ENCODE assay signal across 22 cellular contexts in genomic region chr6:142966294-142966693, GRCh38.
"Had no signal": no experiment of that assay in that cellular context is flagged by ENCODE, and none has a peak within 500 bp of the region (broad histone marks: within the 10 kb centered on the region; RNA-seq: fewer than 3 reads in every experiment).

No MANE protein-coding gene starts in this region.

- H3K36me3 Mint-ChIP-seq: stimulated activated naive B cell treated with anti-CD40 and anti-IgM and Interleukin-4, amounts not matched to agents 10 μg/mL and 1 μg/mL and 100 μg/mL, for 72 hours had no signal

- DNase-seq: activated CD4-positive, alpha-beta memory T cell treated with anti-CD3 and anti-CD28 coated beads, Interleukin-2, amount 10 ng/mL, durations not matched to agents 7 days and 5 days; activated CD4-positive, alpha-beta T cell treated with anti-CD3 and anti-CD28 coated beads for 48 hours; activated naive CD4-positive, alpha-beta T cell treated with Interleukin-2 at 50 U/mL for 16 hours; activated T-cell treated with anti-CD3 and anti-CD28 coated beads, Interleukin-2, amount 50 U/mL, for 24 hours; amygdala; colonic mucosa; dorsolateral prefrontal cortex; effector memory CD8-positive, alpha-beta T cell; foreskin melanocyte; kidney glomerular epithelial cell; left lung; naive thymus-derived CD4-positive, alpha-beta T cell; occipital lobe; retina; sigmoid colon; stimulated activated CD4-positive, alpha-beta T cell treated with anti-CD3 and anti-CD28 coated beads, Interleukin-15, amount 100 ng/mL, for 24 hours; stimulated activated naive B cell treated with anti-CD40 and anti-IgM and Interleukin-4, amounts not matched to agents 10 μg/mL and 1 μg/mL and 100 μg/mL, for 72 hours; T-helper 1 cell; upper lobe of left lung had no signal

- H3K9me3 Mint-ChIP-seq: activated T-cell treated with anti-CD3 and anti-CD28 coated beads, Interleukin-2, amount 50 U/mL, for 24 hours; effector memory CD8-positive, alpha-beta T cell; neural crest cell had no signal

- H3K4me1 Mint-ChIP-seq: neural crest cell; stimulated activated naive B cell treated with anti-CD40 and anti-IgM and Interleukin-4, amounts not matched to agents 10 μg/mL and 1 μg/mL and 100 μg/mL, for 72 hours had no signal

- ATAC-seq: effector memory CD8-positive, alpha-beta T cell; esophagus mucosa; left lung; naive thymus-derived CD4-positive, alpha-beta T cell; stimulated activated naive B cell treated with anti-CD40 and anti-IgM and Interleukin-4, amounts not matched to agents 10 μg/mL and 1 μg/mL and 100 μg/mL, for 72 hours had no signal

- H3K27ac Mint-ChIP-seq: activated CD4-positive, alpha-beta memory T cell treated with anti-CD3 and anti-CD28 coated beads, Interleukin-2, amount 10 ng/mL, durations not matched to agents 7 days and 5 days; activated T-cell treated with anti-CD3 and anti-CD28 coated beads, Interleukin-2, amount 50 U/mL, for 24 hours; effector memory CD8-positive, alpha-beta T cell; progenitor cell of endocrine pancreas; stimulated activated naive B cell treated with anti-CD40 and anti-IgM and Interleukin-4, amounts not matched to agents 10 μg/mL and 1 μg/mL and 100 μg/mL, for 72 hours had no signal

- H3K4me3 Mint-ChIP-seq: activated CD4-positive, alpha-beta memory T cell treated with anti-CD3 and anti-CD28 coated beads, Interleukin-2, amount 10 ng/mL, durations not matched to agents 7 days and 5 days; activated T-cell treated with anti-CD3 and anti-CD28 coated beads, Interleukin-2, amount 50 U/mL, for 24 hours; effector memory CD8-positive, alpha-beta T cell; naive thymus-derived CD4-positive, alpha-beta T cell; neural crest cell; stimulated activated naive B cell treated with anti-CD40 and anti-IgM and Interleukin-4, amounts not matched to agents 10 μg/mL and 1 μg/mL and 100 μg/mL, for 72 hours had no signal

- H3K27me3 Mint-ChIP-seq: activated CD4-positive, alpha-beta memory T cell treated with anti-CD3 and anti-CD28 coated beads, Interleukin-2, amount 10 ng/mL, durations not matched to agents 7 days and 5 days; activated T-cell treated with anti-CD3 and anti-CD28 coated beads, Interleukin-2, amount 50 U/mL, for 24 hours; effector memory CD8-positive, alpha-beta T cell; naive thymus-derived CD4-positive, alpha-beta T cell; progenitor cell of endocrine pancreas; stimulated activated naive B cell treated with anti-CD40 and anti-IgM and Interleukin-4, amounts not matched to agents 10 μg/mL and 1 μg/mL and 100 μg/mL, for 72 hours had no signal
